In genomic region chr4:123102897-123103489, GRCh38 we compare ENCODE assay signal across 8 cellular contexts.
A peak's percentile ranks its signal among the peaks of the same experiment; 100 is the strongest.
DNase-seq lines count a peak whose midpoint lies in the region; ATAC-seq and TF ChIP-seq lines count a peak whose summit lies in the region.

No MANE protein-coding gene starts in this region.

- no peaks in the 10 kb centered on the region for H3K27me3 ChIP-seq in Loucy (ENCODE audit: insufficient read depth, low read length, poor library complexity, severe bottlenecking)
- H3K27me3 ChIP-seq in tibial nerve: no peaks in the 10 kb centered on the region

- H3K36me3 ChIP-seq in Loucy (ENCODE audit: insufficient read depth, low read length) (peaks cover 12% of the 10 kb centered on the region; the same call in 1 of the 2 replicates), tibial nerve (peaks cover 0 to 17% (median 0%) of the 10 kb centered on the region in 3 donors)

- no peak overlapping the region for H2AFZ ChIP-seq in Loucy (ENCODE audit: low read length)

- H3K9me2 ChIP-seq in Loucy (replicated peaks; ENCODE audit: low read depth, low read length): no peaks in the 10 kb centered on the region

- H3K4me1 ChIP-seq in Loucy (ENCODE audit: insufficient read depth, low read length, poor library complexity, severe bottlenecking) (peaks cover 22% of the 10 kb centered on the region), tibial nerve (peaks cover 0 to 15% (median 0%) of the 10 kb centered on the region in 4 donors)

- H3K4me3 ChIP-seq in Loucy (ENCODE audit: low read length, poor library complexity, severe bottlenecking) (no peak overlapping the region), astrocyte of the cerebellum (ENCODE audit: low read depth, low read length) (no peak overlapping the region), tibial nerve (no peak overlapping the region)

- no peak overlapping the region for H3K4me2 ChIP-seq in Loucy (ENCODE audit: low read depth, low read length, poor library complexity, severe bottlenecking)

- TF ChIP-seq POLR2A in tibial nerve (IDR thresholded peaks at IDR 0.05): no peak

- H3K9me3 ChIP-seq in Loucy (ENCODE audit: insufficient read depth, low read depth, low read length) (peaks cover 3% of the 10 kb centered on the region; the same call in 1 of the 2 replicates), tibial nerve (no peaks in the 10 kb centered on the region)

- DNase-seq in NCI-H2029 (lab: John Stamatoyannopoulos, UW): peak; percentile 13
- DNase-seq in NCI-H2029 treated with DMSO at 0.1 percent for 48 hours (lab: John Stamatoyannopoulos, UW): no peak
- DNase-seq in astrocyte of the cerebellum (ENCODE audit: low read depth): peak; percentile 34
- DNase-seq in iPS-NIHi11 (ENCODE audit: low spot score): peak; percentile 50
- no peak for DNase-seq in tibial nerve (ENCODE audit: low spot score in 2 of 2)
- no peak for DNase-seq in activated gamma-delta T cell (lab: John Stamatoyannopoulos, UW)

- in situ Hi-C loops in astrocyte of the cerebellum (cut with HindIII; ENCODE audit: low sequenced_read_pairs): no loop called here

- H3K27ac ChIP-seq in tibial nerve: no peak overlapping the region

- peak; percentile 85 for TF ChIP-seq CTCF in Loucy (conservative IDR thresholded peaks at IDR 0.05; ENCODE audit: low read length)
- peak; percentile 49 for TF ChIP-seq CTCF in astrocyte of the cerebellum (IDR thresholded peaks at IDR 0.05; ENCODE audit: low read depth, low read length, missing control alignments)
- TF ChIP-seq CTCF in tibial nerve (IDR thresholded peaks at IDR 0.05): peak; percentile 48 to 74 (median 62)

- H3K9ac ChIP-seq in Loucy (ENCODE audit: low read depth, low read length, poor library complexity, severe bottlenecking): no peak overlapping the region

- ATAC-seq in GM21723 (IDR thresholded peaks at IDR 0.05; ENCODE audit: unreplicated experiment): peak; percentile 91

- 53 to 54% methylated on average over 3 of the region's 3 CpGs for WGBS in tibial nerve, 2 donors

- H3K79me2 ChIP-seq in Loucy (ENCODE audit: insufficient read depth, low read length): no peaks in the 10 kb centered on the region

- no peaks in the 10 kb centered on the region for H3F3A ChIP-seq in Loucy (ENCODE audit: low read depth)

- no peaks in the 10 kb centered on the region for H4K20me1 ChIP-seq in Loucy (ENCODE audit: insufficient read depth, low read length, poor library complexity, severe bottlenecking)

- TF ChIP-seq EP300 in tibial nerve (IDR thresholded peaks at IDR 0.05): no peak

Comparison
In these comparisons a context has a peak if more than half of its experiments do, and no peak if none do; other contexts are left out.
1. DNase-seq: peak in NCI-H2029 (single experiment), astrocyte of the cerebellum (single experiment) and iPS-NIHi11 (single experiment); none in NCI-H2029 treated with DMSO at 0.1 percent for 48 hours (single experiment), tibial nerve (0 of 2) and activated gamma-delta T cell (single experiment).
2. Peak in every context shown above with its lines, with median percentiles within 50 percentile points of each other: CTCF ChIP-seq.